ENCODE assay signal across 26 cellular contexts in genomic region chr12:71183846-71184245, GRCh38. TPM values are rescaled to one million over a fixed set of nuclear protein-coding genes. Genes with fewer than 3 reads are reported as not detected.
DNase-seq lines count a peak whose midpoint lies in the region; ATAC-seq and TF ChIP-seq lines count a peak whose summit lies in the region.
"Had no signal": no experiment of that assay in that cellular context is flagged by ENCODE, and none has a peak within 500 bp of the region (broad histone marks: within the 10 kb centered on the region; RNA-seq: fewer than 3 reads in every experiment).

No MANE protein-coding gene starts in this region.

- no peaks in the 10 kb centered on the region for H3K36me3 ChIP-seq in KMS-11 (ENCODE audit: insufficient read depth)
- no peaks in the 10 kb centered on the region for H3K36me3 ChIP-seq in brain microvascular endothelial cell (replicated peaks)
- H3K36me3 ChIP-seq in smooth muscle cell (ENCODE audit: low read depth) = no peaks in the 10 kb centered on the region
- no peaks in the 10 kb centered on the region for H3K36me3 ChIP-seq in heart left ventricle
- H3K36me3 ChIP-seq: BLaER1 had no signal

- intact Hi-C loops in heart left ventricle (cut with DNase I) = no loop called here

- H2AFZ ChIP-seq in KMS-11 (ENCODE audit: low read depth) (peak overlapping the region; percentile 27), smooth muscle cell (ENCODE audit: low read depth) (no peak overlapping the region)
- H2AFZ ChIP-seq: GM23248 had no signal

- TF ChIP-seq POLR2A in heart left ventricle (IDR thresholded peaks at IDR 0.05) = no peak

- no peaks in the 10 kb centered on the region for H3K27me3 ChIP-seq in KMS-11 (ENCODE audit: insufficient read depth, low read depth)
- no peaks in the 10 kb centered on the region for H3K27me3 ChIP-seq in brain microvascular endothelial cell (replicated peaks)
- H3K27me3 ChIP-seq in smooth muscle cell (ENCODE audit: low read depth) = no peaks in the 10 kb centered on the region
- H3K27me3 ChIP-seq in heart left ventricle = no peaks in the 10 kb centered on the region
- H3K27me3 ChIP-seq: BLaER1 had no signal

- TF ChIP-seq CTCF in KMS-11 (conservative IDR thresholded peaks at IDR 0.05; ENCODE audit: low read depth, low read length) = no peak
- no peak for TF ChIP-seq CTCF in brain microvascular endothelial cell (IDR thresholded peaks at IDR 0.05; ENCODE audit: low read depth, low read length, missing control alignments)
- TF ChIP-seq CTCF in fibroblast of pulmonary artery (IDR thresholded peaks at IDR 0.05; ENCODE audit: low read length, missing control alignments) = no peak
- TF ChIP-seq CTCF in smooth muscle cell (IDR thresholded peaks at IDR 0.05; ENCODE audit: borderline replicate concordance, insufficient read depth, poor library complexity, severe bottlenecking) = no peak
- TF ChIP-seq CTCF in heart left ventricle (IDR thresholded peaks at IDR 0.05) = no peak

- H3K9ac ChIP-seq in KMS-11 = peak overlapping the region; percentile 27
- H3K9ac ChIP-seq in smooth muscle cell (ENCODE audit: low read depth) = no peak overlapping the region
- H3K9ac ChIP-seq: BLaER1, GM23248 had no signal

- no peaks in the 10 kb centered on the region for H3F3A ChIP-seq in smooth muscle cell (ENCODE audit: low read depth)

- in situ Hi-C loops in brain microvascular endothelial cell (cut with HindIII; ENCODE audit: low pct_ligation_motif_present, low sequenced_read_pairs) = no loop called here

- no peaks in the 10 kb centered on the region for H3K9me3 ChIP-seq in smooth muscle cell (replicated peaks; ENCODE audit: low read depth)
- H3K9me3 ChIP-seq in heart left ventricle = peaks cover 0 to 6% (median 0%) of the 10 kb centered on the region in 12 donors
- H3K9me3 ChIP-seq: BLaER1 had no signal

- peaks cover 32% of the 10 kb centered on the region for H3K4me1 ChIP-seq in KMS-11 (ENCODE audit: low read depth, poor library complexity, severe bottlenecking)
- H3K4me1 ChIP-seq in smooth muscle cell (ENCODE audit: low read depth) = no peaks in the 10 kb centered on the region
- H3K4me1 ChIP-seq in heart left ventricle = no peaks in the 10 kb centered on the region
- H3K4me1 ChIP-seq: BLaER1 had no signal

- H3K4me2 ChIP-seq in KMS-11 (peak overlapping the region; percentile 86), smooth muscle cell (peak overlapping the region; percentile 30)
- H3K4me2 ChIP-seq: BLaER1 had no signal

- ATAC-seq in heart left ventricle = no peak
- no peak for ATAC-seq in GM18858 (IDR thresholded peaks at IDR 0.05; ENCODE audit: unreplicated experiment)
- ATAC-seq: GM12878, Right ventricle myocardium inferior had no signal

- H3K79me2 ChIP-seq in KMS-11 (ENCODE audit: insufficient read depth, low read depth) = no peaks in the 10 kb centered on the region
- H3K79me2 ChIP-seq in smooth muscle cell (ENCODE audit: low read depth) = no peaks in the 10 kb centered on the region

- peak; percentile 14 for DNase-seq in brain microvascular endothelial cell
- DNase-seq in fibroblast of pulmonary artery (ENCODE audit: low read depth) = peak; percentile 31
- DNase-seq in smooth muscle cell (lab: John Stamatoyannopoulos, UW; ENCODE audit: unreplicated experiment) = no peak
- DNase-seq in heart left ventricle = no peak
- no peak for DNase-seq in NCI-H146 treated with DMSO at 0.1 percent for 48 hours (lab: John Stamatoyannopoulos, UW; ENCODE audit: unreplicated experiment)
- DNase-seq: ACHN; CD4-positive, alpha-beta T cell; COR-L47; DND-41; GM23248; HCEC 1CT; IMR-90; MV-4-11; NCI-H1105 treated with DMSO at 0.1 percent for 48 hours; NCI-H1694; NCI-H2081; NCI-H2171; NCI-H345; NCI-H524 treated with DMSO at 0.1 percent for 48 hours had no signal

- H4K20me1 ChIP-seq in KMS-11 (ENCODE audit: insufficient read depth) (no peaks in the 10 kb centered on the region), smooth muscle cell (ENCODE audit: low read depth) (no peaks in the 10 kb centered on the region)
- H4K20me1 ChIP-seq: BLaER1 had no signal

- H3K27ac ChIP-seq in KMS-11 (peak overlapping the region; percentile 56), brain microvascular endothelial cell (no peak overlapping the region), smooth muscle cell (ENCODE audit: low read depth) (peak overlapping the region; percentile 61), heart left ventricle (no peak overlapping the region)
- H3K27ac ChIP-seq: BLaER1, GM23248 had no signal

- H3K4me3 ChIP-seq in KMS-11 (IDR thresholded peaks at IDR 0.05; ENCODE audit: insufficient read depth, low read depth, low read length) (no peak overlapping the region), brain microvascular endothelial cell (ENCODE audit: low read depth, low read length) (no peak overlapping the region), fibroblast of pulmonary artery (replicated peaks; ENCODE audit: low read depth, low read length) (no peak overlapping the region), smooth muscle cell (no peak overlapping the region), heart left ventricle (no peak overlapping the region)
- H3K4me3 ChIP-seq: BLaER1, GM12878, GM23248 had no signal

RNA-seq across cellular contexts. Expression of gene TSPAN8, which starts 26.0 kb away (rescaled TPM):
- not detected in 2 replicates for total RNA-seq in smooth muscle cell
- 0.25 TPM in 1 of 2 replicates, not detected in the other for polyA plus RNA-seq in smooth muscle cell
- 1 to 10 TPM in 1 of 9 donors, under 1 TPM in 2, not detected in 6; 0.23 to 1.5 (median 0.27) TPM for total RNA-seq in heart left ventricle
- under 1 TPM; 0.26 to 0.30 TPM for polyA plus RNA-seq in heart left ventricle
- total RNA-seq: CD4-positive, alpha-beta T cell; GM23248; IMR-90; M059J; OCI-LY7; Right ventricle myocardium inferior had no signal
- polyA plus RNA-seq: GM23248, IMR-90 had no signal

Comparison
In these comparisons a context has a peak if more than half of its experiments do, and no peak if none do; other contexts are left out.
1. H3K27ac ChIP-seq: peak in KMS-11 (single experiment) and smooth muscle cell (single experiment); none in brain microvascular endothelial cell (single experiment) and heart left ventricle (0 of 12).
2. DNase-seq: peak in brain microvascular endothelial cell (single experiment) and fibroblast of pulmonary artery (single experiment); none in smooth muscle cell (single experiment), heart left ventricle (0 of 5) and NCI-H146 treated with DMSO at 0.1 percent for 48 hours (single experiment).